Comparison of ENCODE assay signal across 3 cellular contexts in genomic region chr7:105320896-105321295, GRCh38.
"Had no signal": no experiment of that assay in that cellular context is flagged by ENCODE, and none has a peak within 500 bp of the region (broad histone marks: within the 10 kb centered on the region; RNA-seq: fewer than 3 reads in every experiment).

No MANE protein-coding gene starts in this region.

- ATAC-seq: GM12878 had no signal

- DNase-seq: GDM1, GF-D8 had no signal

- H3K4me3 ChIP-seq: GM12878 had no signal
